3 cellular contexts compared by ENCODE assay signal in genomic region chr5:60454277-60454676, GRCh38.
DNase-seq lines count a peak whose midpoint lies in the region; ATAC-seq, FAIRE-seq and TF ChIP-seq lines count a peak whose summit lies in the region.
"Not testable (repeated sequence)": the region's sequence is repeated elsewhere in the genome, so short reads cannot be mapped to it uniquely, and the experiment has no call there.

No MANE protein-coding gene starts in this region.

- not testable (repeated sequence) for H3K4me1 ChIP-seq in A549

- not testable (repeated sequence) for FAIRE-seq in A549 (lab: Jason Lieb, UNC)

- TF ChIP-seq RAD21 in A549 (conservative IDR thresholded peaks at IDR 0.05 in 1 of 2, IDR thresholded peaks at IDR 0.05 in 1 of 2): not testable (repeated sequence)

- TF ChIP-seq CTCF in A549 (IDR thresholded peaks at IDR 0.05); glutamatergic neuron (IDR thresholded peaks at IDR 0.05; ENCODE audit: partially characterized antibody, unreplicated experiment): not testable (repeated sequence)

- H3K27me3 Mint-ChIP-seq in glutamatergic neuron (ENCODE audit: unreplicated experiment): not testable (repeated sequence)

- ATAC-seq in A549, SK-N-SH treated with all-trans-retinoic acid at 6 μM for 48 hours: not testable (repeated sequence)

- not testable (repeated sequence) for H3K4me2 ChIP-seq in A549

- H3K4me1 Mint-ChIP-seq in glutamatergic neuron (ENCODE audit: low read depth, unreplicated experiment): not testable (repeated sequence)

- WGBS in A549 (ENCODE audit: missing lambda C conversion rate): 89% methylated on average over 4 of the region's 4 CpGs

- not testable (repeated sequence) for H3K9me3 ChIP-seq in A549

- H3K27ac Mint-ChIP-seq in glutamatergic neuron (ENCODE audit: unreplicated experiment): not testable (repeated sequence)

- not testable (repeated sequence) for TF ChIP-seq POLR2A in A549 (IDR thresholded peaks at IDR 0.05; ENCODE audit: low read length)

- POLR2A ChIA-PET in A549 (lab: Yijun Ruan, JAX): not testable (repeated sequence)

- H3K27ac ChIP-seq in A549: not testable (repeated sequence)

- H3K36me3 Mint-ChIP-seq in glutamatergic neuron (ENCODE audit: unreplicated experiment): not testable (repeated sequence)

- CTCF ChIA-PET in A549 (lab: Yijun Ruan, JAX): not testable (repeated sequence)

- not testable (repeated sequence) for H3K4me3 ChIP-seq in A549

- DNase-seq in A549 (ENCODE audit: low read depth in 1 of 2, low spot score in 1 of 2); glutamatergic neuron: not testable (repeated sequence)

- not testable (repeated sequence) for H3K9me3 Mint-ChIP-seq in glutamatergic neuron (ENCODE audit: unreplicated experiment)

- not testable (repeated sequence) for TF ChIP-seq EP300 in A549 (IDR thresholded peaks at IDR 0.05)

- H3K4me3 Mint-ChIP-seq in glutamatergic neuron (ENCODE audit: unreplicated experiment): peak overlapping the region; percentile 50

TF ChIP-seq in A549, 52 proteins besides CTCF, POLR2A, EP300 and RAD21:
- 0 out of 2 replicates have a peak, but pooled peaks have one; percentile 55 for TF ChIP-seq KDM1A (IDR thresholded peaks at IDR 0.05; ENCODE audit: low read depth)

TF ChIP-seq in SK-N-SH treated with all-trans-retinoic acid at 6 μM for 48 hours, 23 proteins besides CTCF, POLR2A, EP300 and RAD21:
- peak; percentile 53; the same call in 1 of the 2 replicates for TF ChIP-seq ZNF8 (CRISPR knock-in tag; IDR thresholded peaks at IDR 0.05)
